ENCODE assay signal across 20 cellular contexts in genomic region chr16:1918312-1918889, GRCh38. TPM values are rescaled to one million over a fixed set of nuclear protein-coding genes. Genes with fewer than 3 reads are reported as not detected.
DNase-seq lines count a peak whose midpoint lies in the region; ATAC-seq and TF ChIP-seq lines count a peak whose summit lies in the region.
"Had no signal": no experiment of that assay in that cellular context is flagged by ENCODE, and none has a peak within 500 bp of the region (broad histone marks: within the 10 kb centered on the region; RNA-seq: fewer than 3 reads in every experiment).

TSS of gene HS3ST6 (minus strand) at chr16:1918415. CDS start at chr16:1918323, 92 bp downstream.

- H3K4me3 Mint-ChIP-seq in glutamatergic neuron (ENCODE audit: unreplicated experiment) (peak within 1 kb of the TSS; percentile 74), neural progenitor cell (peak within 1 kb of the TSS; percentile 59)
- H3K4me3 Mint-ChIP-seq: activated naive CD4-positive, alpha-beta T cell treated with anti-CD3 and anti-CD28 coated beads, Interleukin-2, amount 10 ng/mL, durations not matched to agents 7 days and 5 days had no signal

- peak; percentile 27 to 35 (median 32) for DNase-seq in NCI-H1417 (lab: John Stamatoyannopoulos, UW)
- DNase-seq in NCI-H1417 treated with DMSO at 0.1 percent for 48 hours (lab: John Stamatoyannopoulos, UW) = no peak
- peak; percentile 73 for DNase-seq in glutamatergic neuron
- peak; percentile 83 for DNase-seq in neural progenitor cell (ENCODE audit: low spot score)
- no peak for DNase-seq in stimulated activated CD4-positive, alpha-beta T cell treated with anti-CD3 and anti-CD28 coated beads, Interleukin-2, amount 100 ng/mL, for 48 hours
- DNase-seq in NCI-H1048 (lab: John Stamatoyannopoulos, UW) = no peak
- DNase-seq: 8988T; activated naive CD4-positive, alpha-beta T cell treated with anti-CD3 and anti-CD28 coated beads, Interleukin-2, amount 10 ng/mL, durations not matched to agents 7 days and 5 days; brain microvascular endothelial cell; effector CD4-positive, alpha-beta T cell; NCI-H526; RPMI8226; stimulated activated CD4-positive, alpha-beta T cell treated with anti-CD3 and anti-CD28 coated beads, Interleukin-15, amount 100 ng/mL, for 24 hours; substantia nigra had no signal

- H3F3A ChIP-seq in neural progenitor cell (ENCODE audit: low read depth) = peaks cover 31% of the 10 kb centered on the region

- H3K4me1 Mint-ChIP-seq in glutamatergic neuron (ENCODE audit: low read depth, unreplicated experiment) (peaks cover 19% of the 10 kb centered on the region), neural progenitor cell (peaks cover 20% of the 10 kb centered on the region)
- H3K4me1 Mint-ChIP-seq: activated naive CD4-positive, alpha-beta T cell treated with anti-CD3 and anti-CD28 coated beads, Interleukin-2, amount 10 ng/mL, durations not matched to agents 7 days and 5 days had no signal

- H3K36me3 Mint-ChIP-seq in glutamatergic neuron (ENCODE audit: unreplicated experiment) (no peaks in the 10 kb centered on the region), neural progenitor cell (no peaks in the 10 kb centered on the region)
- H3K36me3 Mint-ChIP-seq: activated naive CD4-positive, alpha-beta T cell treated with anti-CD3 and anti-CD28 coated beads, Interleukin-2, amount 10 ng/mL, durations not matched to agents 7 days and 5 days had no signal

- TF ChIP-seq CTCF in glutamatergic neuron (IDR thresholded peaks at IDR 0.05; ENCODE audit: partially characterized antibody, unreplicated experiment) (no peak), neural progenitor cell (IDR thresholded peaks at IDR 0.05) (no peak)

- H3K4me2 ChIP-seq in neural progenitor cell = peak within 1 kb of the TSS; percentile 83
- H3K4me2 ChIP-seq: KMS-11 had no signal

- H3K27ac Mint-ChIP-seq in glutamatergic neuron (ENCODE audit: unreplicated experiment) (no peak within 1 kb of the TSS), neural progenitor cell (no peak within 1 kb of the TSS)
- H3K27ac Mint-ChIP-seq: activated naive CD4-positive, alpha-beta T cell treated with anti-CD3 and anti-CD28 coated beads, Interleukin-2, amount 10 ng/mL, durations not matched to agents 7 days and 5 days had no signal

- peaks cover 25% of the 10 kb centered on the region for H4K20me1 ChIP-seq in neural progenitor cell (ENCODE audit: low read depth)

- no peak within 1 kb of the TSS for H2AFZ ChIP-seq in neural progenitor cell (replicated peaks)

- H3K9me3 ChIP-seq in HUES64 (ENCODE audit: insufficient read depth, low read depth, low read length) (no peaks in the 10 kb centered on the region), neural progenitor cell (ENCODE audit: low read depth) (no peaks in the 10 kb centered on the region)

- peaks cover 30% of the 10 kb centered on the region for H3K4me1 ChIP-seq in HUES64 (ENCODE audit: insufficient read depth, low read length)
- peaks cover 49% of the 10 kb centered on the region for H3K4me1 ChIP-seq in neural progenitor cell

- no peak for ATAC-seq in HG02981 (IDR thresholded peaks at IDR 0.05; ENCODE audit: unreplicated experiment)

- H3K4me3 ChIP-seq in HUES64 (ENCODE audit: low read length) = peak within 1 kb of the TSS; percentile 39; the same call in 1 of the 2 replicates
- peak within 1 kb of the TSS; percentile 45 for H3K4me3 ChIP-seq in neural progenitor cell

- H3K9ac ChIP-seq in HUES64 (ENCODE audit: low read depth, low read length) (no peak within 1 kb of the TSS), neural progenitor cell (no peak within 1 kb of the TSS)
- H3K9ac ChIP-seq: KMS-11 had no signal

- H3K27ac ChIP-seq in HUES64 (ENCODE audit: low read depth, low read length) (no peak within 1 kb of the TSS), neural progenitor cell (no peak within 1 kb of the TSS)
- H3K27ac ChIP-seq: brain microvascular endothelial cell, C4-2B, KMS-11 had no signal

- H3K27me3 ChIP-seq in HUES64 (ENCODE audit: insufficient read depth, low read length) (peaks cover 94% of the 10 kb centered on the region), neural progenitor cell (peaks cover 80% of the 10 kb centered on the region)

- H3K36me3 ChIP-seq in HUES64 (ENCODE audit: insufficient read depth, low read length) = no peaks in the 10 kb centered on the region
- no peaks in the 10 kb centered on the region for H3K36me3 ChIP-seq in neural progenitor cell
- H3K36me3 ChIP-seq: brain microvascular endothelial cell had no signal

- WGBS in HUES64 = 3% methylated on average over 53 of the region's 65 CpGs

- H3K27me3 Mint-ChIP-seq in glutamatergic neuron (ENCODE audit: unreplicated experiment) (peaks cover 16% of the 10 kb centered on the region), neural progenitor cell (ENCODE audit: insufficient read depth, low read depth) (peaks cover 59% of the 10 kb centered on the region)

- H3K9me3 Mint-ChIP-seq in glutamatergic neuron (ENCODE audit: unreplicated experiment) (peaks cover 11% of the 10 kb centered on the region), neural progenitor cell (no peaks in the 10 kb centered on the region)
- H3K9me3 Mint-ChIP-seq: activated naive CD4-positive, alpha-beta T cell treated with anti-CD3 and anti-CD28 coated beads, Interleukin-2, amount 10 ng/mL, durations not matched to agents 7 days and 5 days had no signal

- no peaks in the 10 kb centered on the region for H3K79me2 ChIP-seq in neural progenitor cell (ENCODE audit: low read depth)

RNA-seq across cellular contexts. Expression of gene HS3ST6, which starts in this region (rescaled TPM):
- polyA plus RNA-seq in HUES64 (2013, experiment 1 of 2) = 0.25 TPM
- not detected for polyA plus RNA-seq in HUES64 (2013, experiment 2 of 2)
- total RNA-seq in glutamatergic neuron (ENCODE audit: unreplicated experiment) = 7.8 TPM
- total RNA-seq in neural progenitor cell (ENCODE audit: low replicate concordance) = 1.1 TPM in 1 of 2 replicates, not detected in the other
- total RNA-seq: posterior vena cava; T-helper 1 cell treated with Interleukin-12 subunit alpha and Interleukin-12 subunit beta and Interleukin-4 antibody, amounts not matched to agents 30 ng/mL and 1 ng/mL, for 36 hours had no signal

Comparison
In these comparisons a context has a peak if more than half of its experiments do, and no peak if none do; other contexts are left out.
1. DNase-seq: peak in NCI-H1417 (3 of 3), glutamatergic neuron (single experiment) and neural progenitor cell (single experiment); none in NCI-H1417 treated with DMSO at 0.1 percent for 48 hours (single experiment), stimulated activated CD4-positive, alpha-beta T cell treated with anti-CD3 and anti-CD28 coated beads, Interleukin-2, amount 100 ng/mL, for 48 hours (0 of 2) and NCI-H1048 (single experiment).